ENCODE assay signal across 8 cellular contexts in genomic region chr7:146115665-146116451, GRCh38. TPM values are rescaled to one million over a fixed set of nuclear protein-coding genes. Genes with fewer than 3 reads are reported as not detected.
DNase-seq lines count a peak whose midpoint lies in the region; ATAC-seq, FAIRE-seq and TF ChIP-seq lines count a peak whose summit lies in the region.

No MANE protein-coding gene starts in this region.

- TF ChIP-seq EP300 in A549 (IDR thresholded peaks at IDR 0.05) = no peak

- ATAC-seq in A549 = peak in 1 of 2 experiments; percentile 46; a peak in 3 of 6 replicates
- ATAC-seq in GM19351 (IDR thresholded peaks at IDR 0.05; ENCODE audit: unreplicated experiment) = peak; percentile 63
- ATAC-seq in GM19467 (IDR thresholded peaks at IDR 0.05; ENCODE audit: unreplicated experiment) = no peak

- TF ChIP-seq POLR2A in A549 (IDR thresholded peaks at IDR 0.05; ENCODE audit: low read length) (no peak), vagina (IDR thresholded peaks at IDR 0.05) (no peak)

- POLR2A ChIA-PET in A549 (lab: Yijun Ruan, JAX) = no interaction called here

- WGBS in A549 (ENCODE audit: missing lambda C conversion rate) = 35% methylated on average over 55 of the region's 68 CpGs

- peak overlapping the region; percentile 61 for H2AFZ ChIP-seq in neuron (ENCODE audit: low read depth, low read length)

- no peak for TF ChIP-seq RAD21 in A549 (conservative IDR thresholded peaks at IDR 0.05 in 1 of 2, IDR thresholded peaks at IDR 0.05 in 1 of 2)

- H3K4me1 ChIP-seq in A549 = no peaks in the 10 kb centered on the region
- peaks cover 9% of the 10 kb centered on the region for H3K4me1 ChIP-seq in neuron (ENCODE audit: insufficient read depth, low read length)
- H3K4me1 ChIP-seq in vagina = peaks cover 15% of the 10 kb centered on the region

- TF ChIP-seq CTCF in A549 (IDR thresholded peaks at IDR 0.05) (no peak), vagina (IDR thresholded peaks at IDR 0.05) (no peak)

- FAIRE-seq in A549 (lab: Jason Lieb, UNC) = no peak

- H3K27ac ChIP-seq in A549 (no peak overlapping the region), vagina (no peak overlapping the region)

- H3K9me3 ChIP-seq in A549 (no peaks in the 10 kb centered on the region), neuron (ENCODE audit: low read length) (no peaks in the 10 kb centered on the region), vagina (no peaks in the 10 kb centered on the region)

- intact Hi-C loops in vagina (cut with DNase I) = no loop called here

- no peaks in the 10 kb centered on the region for H3K36me3 ChIP-seq in neuron (ENCODE audit: insufficient read depth, low read length)
- H3K36me3 ChIP-seq in vagina = no peaks in the 10 kb centered on the region

- CTCF ChIA-PET in A549 (lab: Yijun Ruan, JAX) = no interaction called here

- no peak for DNase-seq in A549 (ENCODE audit: low read depth in 1 of 2, low spot score in 1 of 2)
- peak; percentile 92 for DNase-seq in NCI-H2171 treated with DMSO at 0.1 percent for 48 hours (lab: John Stamatoyannopoulos, UW)
- DNase-seq in activated naive CD4-positive, alpha-beta T cell treated with anti-CD3 and anti-CD28 coated beads, Interleukin-2, amount 50 U/mL, for 16 hours = peak; percentile 20
- peak; percentile 3 for DNase-seq in glomerular visceral epithelial cell (ENCODE audit: extremely low spot score)
- no peak for DNase-seq in vagina (ENCODE audit: extremely low spot score in 2 of 2)

- peak overlapping the region; percentile 23; the same call in 1 of the 3 replicates for H3K4me2 ChIP-seq in A549

- H3K27me3 ChIP-seq in neuron (ENCODE audit: insufficient read depth, low read length) (peaks cover 3% of the 10 kb centered on the region), vagina (no peaks in the 10 kb centered on the region)

- H3K4me3 ChIP-seq in A549 (no peak overlapping the region), neuron (ENCODE audit: low read length) (peak overlapping the region; percentile 48), vagina (peak overlapping the region; percentile 16 to 28)

TF ChIP-seq in A549, 52 proteins besides CTCF, POLR2A, EP300 and RAD21:
- TF ChIP-seq REST (IDR thresholded peaks at IDR 0.05) (peak; percentile 83), CHD2 (IDR thresholded peaks at IDR 0.05; ENCODE audit: low read length, partially characterized antibody) (no peak)

RNA-seq across cellular contexts. Expression of gene CNTNAP2, which starts 0.7 kb away (rescaled TPM):
- polyA plus RNA-seq in A549 (2011; rRNA removed) (0.11 and 0.13 TPM in 2 replicates), A549 (2017; fragmentation: RNase III; extraction: RNeasy Plus Mini Kit Qiagen cat#74134 plus additional on column Dnase treatment) (0.04 to 0.05 TPM (median 0.05 TPM) in 3 replicates)
- polyA plus RNA-seq in A549 (2012; cell fraction: cytosol; rRNA removed) = 0.01 and 0.03 TPM in 2 replicates
- 0.01 and 0.06 TPM in 2 replicates for polyA plus RNA-seq in A549 (2012; cell fraction: nucleus; rRNA removed)
- polyA minus RNA-seq in A549 (2011; rRNA and poly(A)+ RNA removed) = 0.04 and 0.15 TPM in 2 replicates
- 2.2 TPM for total RNA-seq in vagina

Comparison
In these comparisons a context has a peak if more than half of its experiments do, and no peak if none do; other contexts are left out.
1. DNase-seq: peak in NCI-H2171 treated with DMSO at 0.1 percent for 48 hours (single experiment), activated naive CD4-positive, alpha-beta T cell treated with anti-CD3 and anti-CD28 coated beads, Interleukin-2, amount 50 U/mL, for 16 hours (single experiment) and glomerular visceral epithelial cell (single experiment); none in A549 (0 of 2) and vagina (0 of 2).